17 cellular contexts compared by ENCODE assay signal in genomic region chr17:55587608-55588139, GRCh38.
DNase-seq lines count a peak whose midpoint lies in the region; ATAC-seq and TF ChIP-seq lines count a peak whose summit lies in the region.
"Had no signal": no experiment of that assay in that cellular context is flagged by ENCODE, and none has a peak within 500 bp of the region (broad histone marks: within the 10 kb centered on the region; RNA-seq: fewer than 3 reads in every experiment).

No MANE protein-coding gene starts in this region.

- WGBS in transverse colon (ENCODE audit: low coverage in 1 of 2), 2 donors, result 70 to 71% methylated on average over 2 to 9 of the region's 9 CpGs

- H3K27me3 ChIP-seq in lower lobe of right lung (ENCODE audit: low read depth) (no peaks in the 10 kb centered on the region), transverse colon (no peaks in the 10 kb centered on the region)
- H3K27me3 ChIP-seq: ascending aorta had no signal

- H3K36me3 ChIP-seq in lower lobe of right lung (no peaks in the 10 kb centered on the region), transverse colon (no peaks in the 10 kb centered on the region)
- H3K36me3 ChIP-seq: ascending aorta, HAP-1 had no signal

- ATAC-seq in lower lobe of right lung (peak; percentile 56 to 73), natural killer cell (no peak), HG03025 (IDR thresholded peaks at IDR 0.05; ENCODE audit: low FRiP score, unreplicated experiment) (no peak)
- ATAC-seq: activated T-cell treated with anti-CD3 and anti-CD28 coated beads, Interleukin-2, amount 50 U/mL, for 4 hours had no signal

- in situ Hi-C loops in transverse colon (cut with MboI; ENCODE audit: low pct_ligation_motif_present in 1 of 4, low pct_unique_long_range_greater_than_20kb in 1 of 4, low sequenced_read_pairs in 3 of 4), result no loop called here

- DNase-seq in fibroblast of mammary gland (ENCODE audit: low read depth) (peak; percentile 92), lower lobe of right lung (no peak), transverse colon (no peak), natural killer cell (no peak), GOT3 (lab: John Stamatoyannopoulos, UW) (no peak)
- no peak for DNase-seq in stimulated activated CD4-positive, alpha-beta T cell treated with anti-CD3 and anti-CD28 coated beads, Interleukin-4, amount 100 ng/mL, for 4 hours
- DNase-seq: activated CD4-positive, alpha-beta T cell treated with anti-CD3 and anti-CD28 coated beads for 1 hour; activated T-cell treated with anti-CD3 and anti-CD28 coated beads, Interleukin-2, amount 50 U/mL, for 4 hours; effector CD4-positive, alpha-beta T cell; MM.1S; NCI-H345; stimulated activated CD4-positive, alpha-beta T cell treated with anti-CD3 and anti-CD28 coated beads, Interleukin-1b, Interleukin-23, amount 100 ng/mL, for 48 hours had no signal

- peaks cover 0 to 2% of the 10 kb centered on the region in 2 donors for H3K9me3 Mint-ChIP-seq in natural killer cell
- H3K9me3 Mint-ChIP-seq: activated T-cell treated with anti-CD3 and anti-CD28 coated beads, Interleukin-2, amount 50 U/mL, for 4 hours had no signal

- no peaks in the 10 kb centered on the region for H3K4me1 Mint-ChIP-seq in natural killer cell

- TF ChIP-seq POLR2A in transverse colon (IDR thresholded peaks at IDR 0.05), result no peak

- H3K4me1 ChIP-seq in lower lobe of right lung (peaks cover 36% of the 10 kb centered on the region), transverse colon (peaks cover 0 to 8% (median 2%) of the 10 kb centered on the region in 4 donors)
- H3K4me1 ChIP-seq: ascending aorta, HAP-1 had no signal

- peaks cover 8 to 10% of the 10 kb centered on the region in 2 donors for H3K27me3 Mint-ChIP-seq in natural killer cell (ENCODE audit: low read depth in 2 of 2)

- H3K4me3 Mint-ChIP-seq in natural killer cell, result no peak overlapping the region
- H3K4me3 Mint-ChIP-seq: activated T-cell treated with anti-CD3 and anti-CD28 coated beads, Interleukin-2, amount 50 U/mL, for 4 hours had no signal

- H3K27ac ChIP-seq in lower lobe of right lung, result peak overlapping the region; percentile 57
- peak overlapping the region in 3 of 4 donors; percentile 29 to 56 (median 54) for H3K27ac ChIP-seq in transverse colon
- H3K27ac ChIP-seq: ascending aorta, parathyroid adenoma had no signal

- TF ChIP-seq CTCF in fibroblast of mammary gland (conservative IDR thresholded peaks at IDR 0.05; ENCODE audit: control insufficient read depth, insufficient read depth, low read depth, low read length) (no peak), lower lobe of right lung (IDR thresholded peaks at IDR 0.05) (no peak), transverse colon (IDR thresholded peaks at IDR 0.05) (no peak), natural killer cell (IDR thresholded peaks at IDR 0.05) (no peak)

- no peak overlapping the region for H3K4me3 ChIP-seq in fibroblast of mammary gland (ENCODE audit: control insufficient read depth, low read depth, low read length)
- H3K4me3 ChIP-seq in lower lobe of right lung, result no peak overlapping the region
- H3K4me3 ChIP-seq in transverse colon, result no peak overlapping the region
- H3K4me3 ChIP-seq: ascending aorta, HAP-1 had no signal

- no peak overlapping the region for H3K27ac Mint-ChIP-seq in natural killer cell

- intact Hi-C loops in lower lobe of right lung (cut with DNase I) (no loop called here), transverse colon (cut with DNase I; ENCODE audit: low total_unique reads) (no loop called here), natural killer cell (cut with micrococcal nuclease) (no loop called here)

- H3K9me3 ChIP-seq in lower lobe of right lung, result no peaks in the 10 kb centered on the region
- no peaks in the 10 kb centered on the region for H3K9me3 ChIP-seq in transverse colon
- H3K9me3 ChIP-seq: ascending aorta, HAP-1 had no signal

- no peaks in the 10 kb centered on the region for H3K36me3 Mint-ChIP-seq in natural killer cell

- TF ChIP-seq EP300 in transverse colon (IDR thresholded peaks at IDR 0.05; ENCODE audit: low read depth), result no peak

TF ChIP-seq in PFSK-1, 5 proteins besides CTCF, POLR2A, EP300 and RAD21:
- TF ChIP-seq TAF1 (IDR thresholded peaks at IDR 0.05; ENCODE audit: borderline replicate concordance, insufficient read depth, low read length) (peak; percentile 58; the same call in 1 of the 2 replicates), POLR2AphosphoS5 (IDR thresholded peaks at IDR 0.05; ENCODE audit: low read depth, low read length) (peak; percentile 43; the same call in 1 of the 2 replicates), REST (IDR thresholded peaks at IDR 0.05; ENCODE audit: insufficient read depth in 1 of 2, low read depth in 2 of 2, low read length in 2 of 2) (peak in 1 of 2 experiments; percentile 81; a peak in 2 of 4 replicates), SIN3A (IDR thresholded peaks at IDR 0.05; ENCODE audit: borderline replicate concordance, insufficient read depth, low read length) (peak; percentile 55; the same call in 1 of the 2 replicates), FOXP2 (optimal IDR thresholded peaks at IDR 0.05; ENCODE audit: borderline replicate concordance, extremely low read depth, extremely low read length, insufficient read depth) (no peak)

Comparison
In these comparisons a context has a peak if more than half of its experiments do, and no peak if none do; other contexts are left out.
1. ATAC-seq: peak in lower lobe of right lung (2 of 2); none in natural killer cell (0 of 3) and HG03025 (single experiment).